18 cellular contexts compared by ENCODE assay signal in genomic region chr7:73871163-73872011, GRCh38. TPM values are rescaled to one million over a fixed set of nuclear protein-coding genes. Genes with fewer than 3 reads are reported as not detected.
DNase-seq lines count a peak whose midpoint lies in the region; FAIRE-seq and TF ChIP-seq lines count a peak whose summit lies in the region.
"Had no signal": no experiment of that assay in that cellular context is flagged by ENCODE, and none has a peak within 500 bp of the region (broad histone marks: within the 10 kb centered on the region; RNA-seq: fewer than 3 reads in every experiment).

No MANE protein-coding gene starts in this region.

- H3K9me3 ChIP-seq in ascending aorta (no peaks in the 10 kb centered on the region), small intestine (ENCODE audit: control insufficient read depth, low read depth) (no peaks in the 10 kb centered on the region)
- H3K9me3 ChIP-seq: neutrophil, stomach had no signal

- H3K27me3 ChIP-seq in H7 (ENCODE audit: control insufficient read depth, insufficient read depth, low read length), result no peaks in the 10 kb centered on the region
- no peaks in the 10 kb centered on the region for H3K27me3 ChIP-seq in ascending aorta
- no peaks in the 10 kb centered on the region for H3K27me3 ChIP-seq in small intestine (ENCODE audit: control insufficient read depth in 2 of 2, insufficient read depth in 2 of 2, low read length in 2 of 2)
- H3K27me3 ChIP-seq: neutrophil, stomach had no signal

- TF ChIP-seq CTCF in ascending aorta (IDR thresholded peaks at IDR 0.05), result no peak

- H3K27ac ChIP-seq in ascending aorta (peak overlapping the region; percentile 93 to 97), small intestine (ENCODE audit: low read depth in 1 of 2, low read length in 1 of 2) (no peak overlapping the region)
- H3K27ac ChIP-seq: neutrophil had no signal

- H3K4me3 ChIP-seq in H7 (ENCODE audit: insufficient read depth, low read depth, low read length) (no peak overlapping the region), ascending aorta (no peak overlapping the region), small intestine (ENCODE audit: low read depth in 1 of 2, low read length in 2 of 2) (no peak overlapping the region)
- H3K4me3 ChIP-seq: stomach had no signal

- DNase-seq in H7 (peak; percentile 52), ascending aorta (ENCODE audit: low spot score in 2 of 2) (no peak), islet precursor cell (peak; percentile 46), small intestine (peak; percentile 76), A172 (ENCODE audit: low spot score) (no peak), medulla oblongata (ENCODE audit: extremely low spot score) (no peak)
- DNase-seq in stimulated activated CD4-positive, alpha-beta T cell treated with anti-CD3 and anti-CD28 coated beads, Interleukin-15, amount 100 ng/mL, for 24 hours, result no peak
- no peak for DNase-seq in activated CD4-positive, alpha-beta T cell treated with anti-CD3 and anti-CD28 coated beads, Interleukin-2, amount 50 U/mL, for 4 hours
- DNase-seq: activated CD4-positive, alpha-beta T cell treated with anti-CD3 and anti-CD28 coated beads for 36 hours; activated effector memory CD4-positive, alpha-beta T cell treated with Interleukin-2 at 50 U/mL for 16 hours; AML-193; effector CD8-positive, alpha-beta T cell; GDM1; NCI-H1417 treated with DMSO at 0.1 percent for 48 hours; stomach had no signal

- no peak for FAIRE-seq in small intestine (lab: Jason Lieb, UNC)

- H3K36me3 ChIP-seq in H7 (replicated peaks; ENCODE audit: control insufficient read depth, insufficient read depth, low read length) (no peaks in the 10 kb centered on the region), ascending aorta (no peaks in the 10 kb centered on the region), small intestine (ENCODE audit: control insufficient read depth in 2 of 2, insufficient read depth in 2 of 2, low read length in 2 of 2) (no peaks in the 10 kb centered on the region)
- H3K36me3 ChIP-seq: neutrophil, stomach had no signal

- WGBS in small intestine, 3 donors, result 24 to 51% (median 42%) methylated on average over 18 to 20 of the region's 20 CpGs

- intact Hi-C loops in ascending aorta (cut with DNase I), result no loop called here

- H3K4me1 ChIP-seq in ascending aorta (peaks cover 28 to 52% of the 10 kb centered on the region in 2 donors), small intestine (ENCODE audit: control insufficient read depth in 2 of 2, insufficient read depth in 1 of 2, low read depth in 1 of 2, low read length in 1 of 2) (peaks cover 2 to 7% of the 10 kb centered on the region in 2 donors)

RNA-seq across cellular contexts. Expression of gene TMEM270, which starts 10.4 kb away (rescaled TPM):
- total RNA-seq in H7 (2014; rRNA removed; shearing (Covaris generic)), result not detected in 2 replicates
- not detected for total RNA-seq in ascending aorta
- under 1 TPM in 1 of 3 donors, not detected in 2; 0.18 TPM for polyA plus RNA-seq in small intestine
- total RNA-seq in A172 (2014; rRNA removed; shearing (Covaris generic)), result 0.52 and 1.7 TPM in 2 replicates
- total RNA-seq: activated CD4-positive, alpha-beta T cell treated with anti-CD3 and anti-CD28 coated beads for 36 hours; kidney epithelial cell; mucosa of gallbladder; stomach had no signal
- polyA plus RNA-seq: stomach had no signal

RNA-seq across cellular contexts. Expression of gene METTL27, which starts 29.1 kb away (rescaled TPM):
- total RNA-seq in H7 (2014; rRNA removed; shearing (Covaris generic)), result 1.9 and 7.4 TPM in 2 replicates
- total RNA-seq in ascending aorta, result not detected
- 1 to 10 TPM in 1 of 3 donors, under 1 TPM in 2; 0.89 to 4.1 (median 0.94) TPM for polyA plus RNA-seq in small intestine
- total RNA-seq in A172 (2014; rRNA removed; shearing (Covaris generic)), result 2.3 and 3.1 TPM in 2 replicates

RNA-seq across cellular contexts. Expression of gene CLDN4, which starts 40.6 kb away (rescaled TPM):
- 2.0 and 2.1 TPM in 2 replicates for total RNA-seq in H7 (2014; rRNA removed; shearing (Covaris generic))
- 0.21 TPM for total RNA-seq in ascending aorta
- 100 to 1,000 TPM; 115 to 226 (median 178) TPM for polyA plus RNA-seq in small intestine
- total RNA-seq in A172 (2014; rRNA removed; shearing (Covaris generic)), result 31.4 and 35.4 TPM in 2 replicates

Comparison
In these comparisons a context has a peak if more than half of its experiments do, and no peak if none do; other contexts are left out.
1. DNase-seq: peak in H7 (single experiment), islet precursor cell (single experiment) and small intestine (single experiment); none in ascending aorta (0 of 2), stimulated activated CD4-positive, alpha-beta T cell treated with anti-CD3 and anti-CD28 coated beads, Interleukin-15, amount 100 ng/mL, for 24 hours (single experiment), A172 (single experiment), activated CD4-positive, alpha-beta T cell treated with anti-CD3 and anti-CD28 coated beads, Interleukin-2, amount 50 U/mL, for 4 hours (0 of 2) and medulla oblongata (single experiment).
2. H3K27ac ChIP-seq: peak in ascending aorta (2 of 2); none in small intestine (0 of 2).
3. RNA of gene CLDN4, which starts 40.6 kb away (total RNA-seq): 31.4 to 35.4 TPM in A172; 2.0 to 2.1 TPM in H7 and 0.21 TPM in ascending aorta (single experiment); every median in the first group is over 10 times any median in the second.